ENCODE assay signal across 24 cellular contexts in the genomic region with DNA sequence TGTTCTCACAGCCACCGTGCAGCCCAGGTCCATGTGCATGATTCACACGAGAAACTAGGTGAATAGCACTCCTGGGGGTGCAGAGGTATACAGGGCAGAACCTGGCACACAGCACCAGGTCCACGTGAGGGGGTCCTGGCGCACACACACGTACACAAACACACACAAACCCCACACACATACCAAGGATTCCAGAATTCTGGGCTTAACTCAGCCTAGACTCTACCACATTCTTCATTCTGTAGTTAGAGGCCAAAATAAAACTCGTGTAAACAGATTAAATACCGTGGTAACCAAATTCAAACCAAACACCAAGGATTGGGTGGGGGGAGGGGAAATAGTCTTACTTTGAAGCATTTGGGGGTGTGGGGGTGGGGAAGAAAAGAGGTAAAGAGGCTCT. TPM values are rescaled to one million over a fixed set of nuclear protein-coding genes. Genes with fewer than 3 reads are reported as not detected.
DNase-seq lines count a peak whose midpoint lies in the region; ATAC-seq and TF ChIP-seq lines count a peak whose summit lies in the region.
"Had no signal": no experiment of that assay in that cellular context is flagged by ENCODE, and none has a peak within 500 bp of the region (broad histone marks: within the 10 kb centered on the region; RNA-seq: fewer than 3 reads in every experiment).

No MANE protein-coding gene starts in this region.

- H3K36me3 ChIP-seq in body of pancreas (replicated peaks in 1 of 2; ENCODE audit: insufficient read depth in 1 of 2, low read depth in 2 of 2) (no peaks in the 10 kb centered on the region), mammary epithelial cell (ENCODE audit: insufficient read depth, low read length) (no peaks in the 10 kb centered on the region)
- H3K36me3 ChIP-seq: esophagus squamous epithelium, spleen, transverse colon had no signal

- in situ Hi-C loops in mammary epithelial cell (cut with MboI; ENCODE audit: low sequenced_read_pairs in 2 of 2) = loop anchor here in 1 of 2 donors (25.0 kb wide), 1 partner anchor 100 kb away; no protein-coding TSS in a partner anchor

- TF ChIP-seq CTCF in body of pancreas (IDR thresholded peaks at IDR 0.05) (no peak), mammary epithelial cell (conservative IDR thresholded peaks at IDR 0.05 in 1 of 2, IDR thresholded peaks at IDR 0.05 in 1 of 2; ENCODE audit: extremely low read depth in 1 of 2, insufficient read depth in 1 of 2, low read depth in 1 of 2, low read length in 2 of 2) (no peak)

- 54 to 71% methylated on average over 6 to 7 of the region's 7 CpGs for WGBS in body of pancreas, 2 donors
- WGBS in mammary epithelial cell (ENCODE audit: low coverage, missing lambda C conversion rate) = 54% methylated on average over 7 of the region's 7 CpGs

- no peak overlapping the region for H3K4me2 ChIP-seq in mammary epithelial cell (ENCODE audit: insufficient read depth, low read depth, low read length)

- no TSS peak for BruUV-seq in mammary epithelial cell (replicated peaks; lab: Mats Ljungman, UMichigan)

- intact Hi-C loops in body of pancreas (cut with DNase I) (loop anchor here (10.0 kb wide), 1 partner anchor 53 kb away; no protein-coding TSS in a partner anchor), mammary epithelial cell (cut with micrococcal nuclease) (no loop called here)

- DNase-seq in NCI-H82 (lab: John Stamatoyannopoulos, UW) (peak; percentile 37), NCI-H82 treated with DMSO at 0.1 percent for 48 hours (lab: John Stamatoyannopoulos, UW; ENCODE audit: unreplicated experiment) (no peak), body of pancreas (peak in 3 of 4 donors; percentile 25 to 34 (median 27)), left kidney (ENCODE audit: low read depth, low spot score) (peak; percentile 19), mammary epithelial cell (no peak), NCI-H524 treated with DMSO at 0.1 percent for 48 hours (lab: John Stamatoyannopoulos, UW) (no peak), NCI-H526 treated with DMSO at 0.1 percent for 48 hours (lab: John Stamatoyannopoulos, UW) (no peak), T1000 (lab: John Stamatoyannopoulos, UW) (no peak)
- DNase-seq: activated CD4-positive, CD25-positive, alpha-beta regulatory T cell treated with anti-CD3 and anti-CD28 coated beads, Interleukin-2, amount 50 U/mL, for 72 hours; activated gamma-delta T cell; anterior cingulate cortex; CD4-positive, alpha-beta memory T cell; DMS79 treated with DMSO at 0.1 percent for 48 hours; esophagus squamous epithelium; Kasumi-1; left cardiac atrium; NCI-H1694; NCI-H446 treated with DMSO at 0.1 percent for 48 hours; SHP77; spleen; T-helper 2 cell; transverse colon had no signal

- TF ChIP-seq POLR2A in body of pancreas (IDR thresholded peaks at IDR 0.05) = no peak

- no peak overlapping the region for H3K9ac ChIP-seq in mammary epithelial cell (ENCODE audit: insufficient read depth, low read length)

- H3K4me1 ChIP-seq in body of pancreas = peaks cover 21% of the 10 kb centered on the region
- H3K4me1 ChIP-seq in mammary epithelial cell (ENCODE audit: insufficient read depth, low read length) = no peaks in the 10 kb centered on the region

- dilution Hi-C loops in mammary epithelial cell (cut with HindIII; ENCODE audit: low sequenced_read_pairs) = no loop called here

- H3K9me3 ChIP-seq in body of pancreas (no peaks in the 10 kb centered on the region), mammary epithelial cell (replicated peaks; ENCODE audit: insufficient read depth, low read length) (no peaks in the 10 kb centered on the region)
- H3K9me3 ChIP-seq: esophagus squamous epithelium, transverse colon had no signal

- CTCF ChIA-PET in mammary epithelial cell (lab: Charles Lee; ENCODE audit: low non-redundant PET) = no interaction called here

- ATAC-seq in body of pancreas = peak; percentile 52
- ATAC-seq: left cardiac atrium; stimulated activated effector memory CD8-positive, alpha-beta T cell treated with anti-CD3 and anti-CD28 coated beads, Interleukin-12 subunit alpha, Interleukin-12 subunit beta, amount 100 ng/mL, for 72 hours had no signal

- H4K20me1 ChIP-seq in mammary epithelial cell (ENCODE audit: insufficient read depth, low read length) = no peaks in the 10 kb centered on the region

- H2AFZ ChIP-seq in mammary epithelial cell (ENCODE audit: low read depth, low read length) = no peak overlapping the region

- no peaks in the 10 kb centered on the region for H3K27me3 ChIP-seq in body of pancreas
- no peaks in the 10 kb centered on the region for H3K27me3 ChIP-seq in mammary epithelial cell (ENCODE audit: insufficient read depth, low read length)
- H3K27me3 ChIP-seq: esophagus squamous epithelium, spleen, transverse colon had no signal

- H3K4me3 ChIP-seq in body of pancreas (no peak overlapping the region), mammary epithelial cell (replicated peaks in 1 of 3; ENCODE audit: insufficient read depth in 1 of 3, low read depth in 2 of 3, low read length in 3 of 3) (no peak overlapping the region)
- H3K4me3 ChIP-seq: esophagus squamous epithelium, spleen, transverse colon had no signal

- H3K79me2 ChIP-seq in mammary epithelial cell (ENCODE audit: insufficient read depth, low read length) = no peaks in the 10 kb centered on the region

- H3K27ac ChIP-seq in body of pancreas (peak overlapping the region in 3 of 4 donors; percentile 10 to 30 (median 28)), mammary epithelial cell (ENCODE audit: insufficient read depth, low read depth, low read length) (no peak overlapping the region)
- H3K27ac ChIP-seq: 22Rv1, spleen, transverse colon had no signal

RNA-seq across cellular contexts. Expression of gene XYLT1, which starts 58.5 kb away (rescaled TPM):
- total RNA-seq in body of pancreas = 10 to 100 TPM in 1 of 2 donors, 1 to 10 TPM in 1; 6.0 to 15.2 TPM
- total RNA-seq in mammary epithelial cell = 10 to 100 TPM in 1 of 2 donors, 1 to 10 TPM in 1; 3.5 to 16.7 TPM
- 5.2 TPM for polyA plus RNA-seq in mammary epithelial cell
- polyA minus RNA-seq in mammary epithelial cell = 14.6 TPM

Comparison
In these comparisons a context has a peak if more than half of its experiments do, and no peak if none do; other contexts are left out.
1. DNase-seq: peak in NCI-H82 (single experiment), body of pancreas (3 of 4) and left kidney (single experiment); none in NCI-H82 treated with DMSO at 0.1 percent for 48 hours (single experiment), mammary epithelial cell (single experiment), NCI-H524 treated with DMSO at 0.1 percent for 48 hours (single experiment), NCI-H526 treated with DMSO at 0.1 percent for 48 hours (single experiment) and T1000 (single experiment).